Comparison of ENCODE assay signal across 1 cellular context in the genomic region with DNA sequence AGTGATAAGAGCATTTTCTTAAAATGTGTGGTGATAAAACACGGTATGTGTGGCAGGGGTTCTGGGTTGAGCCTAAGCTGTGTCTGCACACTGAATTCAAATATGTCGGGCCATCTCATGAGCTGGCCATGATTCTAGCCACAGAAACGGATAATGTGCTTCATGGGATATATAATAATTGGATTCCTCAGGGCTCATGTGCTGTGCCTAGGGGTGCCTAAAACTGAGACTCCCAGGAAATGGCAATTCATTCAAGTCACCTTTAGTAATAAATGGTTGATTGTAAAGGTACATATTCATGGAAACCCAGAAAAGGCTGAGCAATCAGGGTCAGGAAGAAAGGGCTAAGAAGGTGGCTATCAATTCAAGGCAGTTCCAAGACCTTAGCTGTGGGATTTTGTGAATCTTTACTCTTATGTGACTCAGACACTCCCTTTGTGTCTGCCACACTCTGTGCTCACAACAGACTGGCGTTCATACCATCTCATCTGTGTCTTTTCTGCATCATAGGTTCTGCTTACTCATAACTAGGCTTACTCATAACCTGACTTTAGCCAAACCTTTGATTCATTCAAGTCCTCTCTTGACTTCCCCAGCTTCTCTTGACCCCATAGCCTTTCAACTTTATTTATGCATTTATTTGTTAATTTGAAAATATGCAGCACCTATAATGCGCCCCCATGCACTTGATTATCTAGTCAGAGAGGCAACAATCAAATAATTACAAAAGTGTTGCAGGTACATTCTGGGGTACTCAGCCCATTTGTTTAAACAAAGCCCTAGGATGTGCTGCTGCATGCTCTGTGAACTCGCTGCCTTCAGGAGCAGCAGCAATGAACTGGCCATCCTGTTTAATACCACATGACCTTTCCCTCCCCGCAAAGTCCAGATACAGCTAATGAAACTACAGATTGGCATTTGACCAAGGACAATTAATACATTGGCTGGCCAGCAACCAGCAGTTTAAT.
TF ChIP-seq lines count a peak whose summit lies in the region.

No MANE protein-coding gene starts in this region.

TF ChIP-seq in GM23338, 12 proteins besides CTCF, POLR2A, EP300 and RAD21 (continued from another document):
- TF ChIP-seq, protein P1, sequence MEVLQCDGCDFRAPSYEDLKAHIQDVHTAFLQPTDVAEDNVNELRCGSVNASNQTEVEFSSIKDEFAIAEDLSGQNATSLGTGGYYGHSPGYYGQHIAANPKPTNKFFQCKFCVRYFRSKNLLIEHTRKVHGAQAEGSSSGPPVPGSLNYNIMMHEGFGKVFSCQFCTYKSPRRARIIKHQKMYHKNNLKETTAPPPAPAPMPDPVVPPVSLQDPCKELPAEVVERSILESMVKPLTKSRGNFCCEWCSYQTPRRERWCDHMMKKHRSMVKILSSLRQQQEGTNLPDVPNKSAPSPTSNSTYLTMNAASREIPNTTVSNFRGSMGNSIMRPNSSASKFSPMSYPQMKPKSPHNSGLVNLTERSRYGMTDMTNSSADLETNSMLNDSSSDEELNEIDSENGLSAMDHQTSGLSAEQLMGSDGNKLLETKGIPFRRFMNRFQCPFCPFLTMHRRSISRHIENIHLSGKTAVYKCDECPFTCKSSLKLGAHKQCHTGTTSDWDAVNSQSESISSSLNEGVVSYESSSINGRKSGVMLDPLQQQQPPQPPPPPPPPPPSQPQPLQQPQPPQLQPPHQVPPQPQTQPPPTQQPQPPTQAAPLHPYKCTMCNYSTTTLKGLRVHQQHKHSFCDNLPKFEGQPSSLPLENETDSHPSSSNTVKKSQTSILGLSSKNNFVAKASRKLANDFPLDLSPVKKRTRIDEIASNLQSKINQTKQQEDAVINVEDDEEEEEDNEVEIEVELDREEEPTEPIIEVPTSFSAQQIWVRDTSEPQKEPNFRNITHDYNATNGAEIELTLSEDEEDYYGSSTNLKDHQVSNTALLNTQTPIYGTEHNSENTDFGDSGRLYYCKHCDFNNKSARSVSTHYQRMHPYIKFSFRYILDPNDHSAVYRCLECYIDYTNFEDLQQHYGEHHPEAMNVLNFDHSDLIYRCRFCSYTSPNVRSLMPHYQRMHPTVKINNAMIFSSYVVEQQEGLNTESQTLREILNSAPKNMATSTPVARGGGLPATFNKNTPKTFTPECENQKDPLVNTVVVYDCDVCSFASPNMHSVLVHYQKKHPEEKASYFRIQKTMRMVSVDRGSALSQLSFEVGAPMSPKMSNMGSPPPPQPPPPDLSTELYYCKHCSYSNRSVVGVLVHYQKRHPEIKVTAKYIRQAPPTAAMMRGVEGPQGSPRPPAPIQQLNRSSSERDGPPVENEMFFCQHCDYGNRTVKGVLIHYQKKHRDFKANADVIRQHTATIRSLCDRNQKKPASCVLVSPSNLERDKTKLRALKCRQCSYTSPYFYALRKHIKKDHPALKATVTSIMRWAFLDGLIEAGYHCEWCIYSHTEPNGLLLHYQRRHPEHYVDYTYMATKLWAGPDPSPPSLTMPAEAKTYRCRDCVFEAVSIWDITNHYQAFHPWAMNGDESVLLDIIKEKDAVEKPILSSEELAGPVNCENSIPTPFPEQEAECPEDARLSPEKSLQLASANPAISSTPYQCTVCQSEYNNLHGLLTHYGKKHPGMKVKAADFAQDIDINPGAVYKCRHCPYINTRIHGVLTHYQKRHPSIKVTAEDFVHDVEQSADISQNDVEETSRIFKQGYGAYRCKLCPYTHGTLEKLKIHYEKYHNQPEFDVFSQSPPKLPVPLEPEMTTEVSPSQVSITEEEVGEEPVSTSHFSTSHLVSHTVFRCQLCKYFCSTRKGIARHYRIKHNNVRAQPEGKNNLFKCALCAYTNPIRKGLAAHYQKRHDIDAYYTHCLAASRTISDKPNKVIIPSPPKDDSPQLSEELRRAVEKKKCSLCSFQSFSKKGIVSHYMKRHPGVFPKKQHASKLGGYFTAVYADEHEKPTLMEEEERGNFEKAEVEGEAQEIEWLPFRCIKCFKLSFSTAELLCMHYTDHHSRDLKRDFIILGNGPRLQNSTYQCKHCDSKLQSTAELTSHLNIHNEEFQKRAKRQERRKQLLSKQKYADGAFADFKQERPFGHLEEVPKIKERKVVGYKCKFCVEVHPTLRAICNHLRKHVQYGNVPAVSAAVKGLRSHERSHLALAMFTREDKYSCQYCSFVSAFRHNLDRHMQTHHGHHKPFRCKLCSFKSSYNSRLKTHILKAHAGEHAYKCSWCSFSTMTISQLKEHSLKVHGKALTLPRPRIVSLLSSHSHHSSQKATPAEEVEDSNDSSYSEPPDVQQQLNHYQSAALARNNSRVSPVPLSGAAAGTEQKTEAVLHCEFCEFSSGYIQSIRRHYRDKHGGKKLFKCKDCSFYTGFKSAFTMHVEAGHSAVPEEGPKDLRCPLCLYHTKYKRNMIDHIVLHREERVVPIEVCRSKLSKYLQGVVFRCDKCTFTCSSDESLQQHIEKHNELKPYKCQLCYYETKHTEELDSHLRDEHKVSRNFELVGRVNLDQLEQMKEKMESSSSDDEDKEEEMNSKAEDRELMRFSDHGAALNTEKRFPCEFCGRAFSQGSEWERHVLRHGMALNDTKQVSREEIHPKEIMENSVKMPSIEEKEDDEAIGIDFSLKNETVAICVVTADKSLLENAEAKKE (CRISPR knock-in tag; IDR thresholded peaks at IDR 0.05): no peak
- TF ChIP-seq CREB1 (CRISPR knock-in tag; IDR thresholded peaks at IDR 0.05; ENCODE audit: low read depth): no peak
- TF ChIP-seq EZH2 (IDR thresholded peaks at IDR 0.05; ENCODE audit: low read depth, unreplicated experiment): no peak
- no peak for TF ChIP-seq POLR2AphosphoS5 (IDR thresholded peaks at IDR 0.05; ENCODE audit: low read depth)
- TF ChIP-seq ZNF331 (CRISPR knock-in tag; IDR thresholded peaks at IDR 0.05; ENCODE audit: low read depth): no peak
- TF ChIP-seq ZNF114 (CRISPR knock-in tag; IDR thresholded peaks at IDR 0.05): no peak
- TF ChIP-seq NANOG (IDR thresholded peaks at IDR 0.05; ENCODE audit: borderline replicate concordance): no peak
- TF ChIP-seq JUNB (IDR thresholded peaks at IDR 0.05; ENCODE audit: unreplicated experiment): no peak
- TF ChIP-seq, protein P2, sequence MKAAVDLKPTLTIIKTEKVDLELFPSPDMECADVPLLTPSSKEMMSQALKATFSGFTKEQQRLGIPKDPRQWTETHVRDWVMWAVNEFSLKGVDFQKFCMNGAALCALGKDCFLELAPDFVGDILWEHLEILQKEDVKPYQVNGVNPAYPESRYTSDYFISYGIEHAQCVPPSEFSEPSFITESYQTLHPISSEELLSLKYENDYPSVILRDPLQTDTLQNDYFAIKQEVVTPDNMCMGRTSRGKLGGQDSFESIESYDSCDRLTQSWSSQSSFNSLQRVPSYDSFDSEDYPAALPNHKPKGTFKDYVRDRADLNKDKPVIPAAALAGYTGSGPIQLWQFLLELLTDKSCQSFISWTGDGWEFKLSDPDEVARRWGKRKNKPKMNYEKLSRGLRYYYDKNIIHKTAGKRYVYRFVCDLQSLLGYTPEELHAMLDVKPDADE (IDR thresholded peaks at IDR 0.05): no peak
